In genomic region chr11:35714882-35715612, GRCh38 we compare ENCODE assay signal across 1 cellular context.
A peak's percentile ranks its signal among the peaks of the same experiment; 100 is the strongest.
TF ChIP-seq lines count a peak whose summit lies in the region.

No MANE protein-coding gene starts in this region.

TF ChIP-seq in GM12878, 131 proteins besides CTCF, POLR2A, EP300 and RAD21 (continued from another document and continues in another):
- no peak for TF ChIP-seq CEBPZ (IDR thresholded peaks at IDR 0.05; ENCODE audit: low read depth, low read length)
- TF ChIP-seq HDAC2 (IDR thresholded peaks at IDR 0.05): no peak
- TF ChIP-seq, protein P1, sequence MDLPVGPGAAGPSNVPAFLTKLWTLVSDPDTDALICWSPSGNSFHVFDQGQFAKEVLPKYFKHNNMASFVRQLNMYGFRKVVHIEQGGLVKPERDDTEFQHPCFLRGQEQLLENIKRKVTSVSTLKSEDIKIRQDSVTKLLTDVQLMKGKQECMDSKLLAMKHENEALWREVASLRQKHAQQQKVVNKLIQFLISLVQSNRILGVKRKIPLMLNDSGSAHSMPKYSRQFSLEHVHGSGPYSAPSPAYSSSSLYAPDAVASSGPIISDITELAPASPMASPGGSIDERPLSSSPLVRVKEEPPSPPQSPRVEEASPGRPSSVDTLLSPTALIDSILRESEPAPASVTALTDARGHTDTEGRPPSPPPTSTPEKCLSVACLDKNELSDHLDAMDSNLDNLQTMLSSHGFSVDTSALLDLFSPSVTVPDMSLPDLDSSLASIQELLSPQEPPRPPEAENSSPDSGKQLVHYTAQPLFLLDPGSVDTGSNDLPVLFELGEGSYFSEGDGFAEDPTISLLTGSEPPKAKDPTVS (IDR thresholded peaks at IDR 0.05; ENCODE audit: low read depth, low read length): no peak
- TF ChIP-seq TBL1XR1 (IDR thresholded peaks at IDR 0.05; ENCODE audit: low read depth, low read length): no peak
- TF ChIP-seq, protein P2, sequence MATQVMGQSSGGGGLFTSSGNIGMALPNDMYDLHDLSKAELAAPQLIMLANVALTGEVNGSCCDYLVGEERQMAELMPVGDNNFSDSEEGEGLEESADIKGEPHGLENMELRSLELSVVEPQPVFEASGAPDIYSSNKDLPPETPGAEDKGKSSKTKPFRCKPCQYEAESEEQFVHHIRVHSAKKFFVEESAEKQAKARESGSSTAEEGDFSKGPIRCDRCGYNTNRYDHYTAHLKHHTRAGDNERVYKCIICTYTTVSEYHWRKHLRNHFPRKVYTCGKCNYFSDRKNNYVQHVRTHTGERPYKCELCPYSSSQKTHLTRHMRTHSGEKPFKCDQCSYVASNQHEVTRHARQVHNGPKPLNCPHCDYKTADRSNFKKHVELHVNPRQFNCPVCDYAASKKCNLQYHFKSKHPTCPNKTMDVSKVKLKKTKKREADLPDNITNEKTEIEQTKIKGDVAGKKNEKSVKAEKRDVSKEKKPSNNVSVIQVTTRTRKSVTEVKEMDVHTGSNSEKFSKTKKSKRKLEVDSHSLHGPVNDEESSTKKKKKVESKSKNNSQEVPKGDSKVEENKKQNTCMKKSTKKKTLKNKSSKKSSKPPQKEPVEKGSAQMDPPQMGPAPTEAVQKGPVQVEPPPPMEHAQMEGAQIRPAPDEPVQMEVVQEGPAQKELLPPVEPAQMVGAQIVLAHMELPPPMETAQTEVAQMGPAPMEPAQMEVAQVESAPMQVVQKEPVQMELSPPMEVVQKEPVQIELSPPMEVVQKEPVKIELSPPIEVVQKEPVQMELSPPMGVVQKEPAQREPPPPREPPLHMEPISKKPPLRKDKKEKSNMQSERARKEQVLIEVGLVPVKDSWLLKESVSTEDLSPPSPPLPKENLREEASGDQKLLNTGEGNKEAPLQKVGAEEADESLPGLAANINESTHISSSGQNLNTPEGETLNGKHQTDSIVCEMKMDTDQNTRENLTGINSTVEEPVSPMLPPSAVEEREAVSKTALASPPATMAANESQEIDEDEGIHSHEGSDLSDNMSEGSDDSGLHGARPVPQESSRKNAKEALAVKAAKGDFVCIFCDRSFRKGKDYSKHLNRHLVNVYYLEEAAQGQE (IDR thresholded peaks at IDR 0.05; ENCODE audit: low read depth, low read length): no peak
- no peak for TF ChIP-seq HCFC1 (IDR thresholded peaks at IDR 0.05; ENCODE audit: low read length)
- no peak for TF ChIP-seq ZNF592 (IDR thresholded peaks at IDR 0.05)
- no peak for TF ChIP-seq SREBF1 (IDR thresholded peaks at IDR 0.05; ENCODE audit: low read length)
- peak; percentile 58 for TF ChIP-seq ATF2 (IDR thresholded peaks at IDR 0.05; ENCODE audit: low read length)
- TF ChIP-seq KAT2A (conservative IDR thresholded peaks at IDR 0.05; ENCODE audit: control insufficient read depth, low read depth, low read length): no peak
- TF ChIP-seq EED (IDR thresholded peaks at IDR 0.05; ENCODE audit: low read depth): no peak
- TF ChIP-seq BCL11A (IDR thresholded peaks at IDR 0.05; ENCODE audit: low read depth, low read length): 0 out of 2 replicates have a peak, but pooled peaks have one; percentile 2
- TF ChIP-seq ZNF622 (IDR thresholded peaks at IDR 0.05): no peak
- peak in 1 of 2 experiments; percentile 41; a peak in 2 of 4 replicates for TF ChIP-seq IKZF2 (IDR thresholded peaks at IDR 0.05)
- no peak for TF ChIP-seq MYB (IDR thresholded peaks at IDR 0.05; ENCODE audit: borderline replicate concordance, low read depth, low read length)
- no peak for TF ChIP-seq MXI1 (IDR thresholded peaks at IDR 0.05; ENCODE audit: low read depth, low read length)
- TF ChIP-seq, protein P3, sequence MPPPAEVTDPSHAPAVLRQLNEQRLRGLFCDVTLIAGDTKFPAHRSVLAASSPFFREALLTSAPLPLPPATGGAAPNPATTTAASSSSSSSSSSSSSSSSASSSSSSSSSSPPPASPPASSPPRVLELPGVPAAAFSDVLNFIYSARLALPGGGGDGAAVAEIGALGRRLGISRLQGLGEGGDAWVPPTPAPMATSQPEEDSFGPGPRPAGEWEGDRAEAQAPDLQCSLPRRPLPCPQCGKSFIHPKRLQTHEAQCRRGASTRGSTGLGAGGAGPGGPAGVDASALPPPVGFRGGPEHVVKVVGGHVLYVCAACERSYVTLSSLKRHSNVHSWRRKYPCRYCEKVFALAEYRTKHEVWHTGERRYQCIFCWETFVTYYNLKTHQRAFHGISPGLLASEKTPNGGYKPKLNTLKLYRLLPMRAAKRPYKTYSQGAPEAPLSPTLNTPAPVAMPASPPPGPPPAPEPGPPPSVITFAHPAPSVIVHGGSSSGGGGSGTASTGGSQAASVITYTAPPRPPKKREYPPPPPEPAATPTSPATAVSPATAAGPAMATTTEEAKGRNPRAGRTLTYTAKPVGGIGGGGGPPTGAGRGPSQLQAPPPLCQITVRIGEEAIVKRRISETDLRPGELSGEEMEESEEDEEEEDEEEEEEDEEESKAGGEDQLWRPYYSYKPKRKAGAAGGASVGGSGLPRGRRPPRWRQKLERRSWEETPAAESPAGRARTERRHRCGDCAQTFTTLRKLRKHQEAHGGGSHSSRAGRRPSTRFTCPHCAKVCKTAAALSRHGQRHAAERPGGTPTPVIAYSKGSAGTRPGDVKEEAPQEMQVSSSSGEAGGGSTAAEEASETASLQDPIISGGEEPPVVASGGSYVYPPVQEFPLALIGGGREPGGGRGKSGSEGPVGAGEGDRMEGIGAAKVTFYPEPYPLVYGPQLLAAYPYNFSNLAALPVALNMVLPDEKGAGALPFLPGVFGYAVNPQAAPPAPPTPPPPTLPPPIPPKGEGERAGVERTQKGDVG (CRISPR knock-in tag; IDR thresholded peaks at IDR 0.05): no peak
- TF ChIP-seq ESRRA (IDR thresholded peaks at IDR 0.05; ENCODE audit: low read length): no peak
- peak; percentile 89 for TF ChIP-seq BMI1 (IDR thresholded peaks at IDR 0.05; ENCODE audit: borderline replicate concordance)
- TF ChIP-seq SRF (IDR thresholded peaks at IDR 0.05; ENCODE audit: low read depth in 2 of 2, low read length in 2 of 2): no peak
- TF ChIP-seq MEF2A (IDR thresholded peaks at IDR 0.05; ENCODE audit: insufficient read depth, low read depth, low read length): 0 out of 2 replicates have a peak, but pooled peaks have one; percentile 52
- TF ChIP-seq ASH2L (IDR thresholded peaks at IDR 0.05; ENCODE audit: borderline replicate concordance, low read depth): no peak
- no peak for TF ChIP-seq GABPA (IDR thresholded peaks at IDR 0.05; ENCODE audit: low read depth)
- TF ChIP-seq SMAD5 (IDR thresholded peaks at IDR 0.05; ENCODE audit: low read depth): no peak
- no peak for TF ChIP-seq ZNF217 (IDR thresholded peaks at IDR 0.05)
- peak; percentile 43; the same call in 1 of the 2 replicates for TF ChIP-seq JUND (IDR thresholded peaks at IDR 0.05; ENCODE audit: low read depth, low read length)
- peak; percentile 25; the same call in 1 of the 2 replicates for TF ChIP-seq NBN (IDR thresholded peaks at IDR 0.05)
- TF ChIP-seq SMAD1 (IDR thresholded peaks at IDR 0.05; ENCODE audit: low read depth, partially characterized antibody): no peak
- TF ChIP-seq, protein P4, sequence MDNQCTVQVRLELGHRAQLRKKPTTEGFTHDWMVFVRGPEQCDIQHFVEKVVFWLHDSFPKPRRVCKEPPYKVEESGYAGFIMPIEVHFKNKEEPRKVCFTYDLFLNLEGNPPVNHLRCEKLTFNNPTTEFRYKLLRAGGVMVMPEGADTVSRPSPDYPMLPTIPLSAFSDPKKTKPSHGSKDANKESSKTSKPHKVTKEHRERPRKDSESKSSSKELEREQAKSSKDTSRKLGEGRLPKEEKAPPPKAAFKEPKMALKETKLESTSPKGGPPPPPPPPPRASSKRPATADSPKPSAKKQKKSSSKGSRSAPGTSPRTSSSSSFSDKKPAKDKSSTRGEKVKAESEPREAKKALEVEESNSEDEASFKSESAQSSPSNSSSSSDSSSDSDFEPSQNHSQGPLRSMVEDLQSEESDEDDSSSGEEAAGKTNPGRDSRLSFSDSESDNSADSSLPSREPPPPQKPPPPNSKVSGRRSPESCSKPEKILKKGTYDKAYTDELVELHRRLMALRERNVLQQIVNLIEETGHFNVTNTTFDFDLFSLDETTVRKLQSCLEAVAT (IDR thresholded peaks at IDR 0.05): no peak
- TF ChIP-seq, protein P5, sequence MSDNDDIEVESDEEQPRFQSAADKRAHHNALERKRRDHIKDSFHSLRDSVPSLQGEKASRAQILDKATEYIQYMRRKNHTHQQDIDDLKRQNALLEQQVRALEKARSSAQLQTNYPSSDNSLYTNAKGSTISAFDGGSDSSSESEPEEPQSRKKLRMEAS (IDR thresholded peaks at IDR 0.05; ENCODE audit: low read depth, low read length): no peak
- TF ChIP-seq, protein P6, sequence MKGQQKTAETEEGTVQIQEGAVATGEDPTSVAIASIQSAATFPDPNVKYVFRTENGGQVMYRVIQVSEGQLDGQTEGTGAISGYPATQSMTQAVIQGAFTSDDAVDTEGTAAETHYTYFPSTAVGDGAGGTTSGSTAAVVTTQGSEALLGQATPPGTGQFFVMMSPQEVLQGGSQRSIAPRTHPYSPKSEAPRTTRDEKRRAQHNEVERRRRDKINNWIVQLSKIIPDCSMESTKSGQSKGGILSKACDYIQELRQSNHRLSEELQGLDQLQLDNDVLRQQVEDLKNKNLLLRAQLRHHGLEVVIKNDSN (IDR thresholded peaks at IDR 0.05; ENCODE audit: borderline replicate concordance, extremely low read length, insufficient read depth, low read depth, low read length): no peak
- TF ChIP-seq, protein P7, sequence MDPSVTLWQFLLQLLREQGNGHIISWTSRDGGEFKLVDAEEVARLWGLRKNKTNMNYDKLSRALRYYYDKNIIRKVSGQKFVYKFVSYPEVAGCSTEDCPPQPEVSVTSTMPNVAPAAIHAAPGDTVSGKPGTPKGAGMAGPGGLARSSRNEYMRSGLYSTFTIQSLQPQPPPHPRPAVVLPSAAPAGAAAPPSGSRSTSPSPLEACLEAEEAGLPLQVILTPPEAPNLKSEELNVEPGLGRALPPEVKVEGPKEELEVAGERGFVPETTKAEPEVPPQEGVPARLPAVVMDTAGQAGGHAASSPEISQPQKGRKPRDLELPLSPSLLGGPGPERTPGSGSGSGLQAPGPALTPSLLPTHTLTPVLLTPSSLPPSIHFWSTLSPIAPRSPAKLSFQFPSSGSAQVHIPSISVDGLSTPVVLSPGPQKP (IDR thresholded peaks at IDR 0.05; ENCODE audit: low read depth, low read length): no peak
- peak; percentile 48 for TF ChIP-seq IKZF1 (conservative IDR thresholded peaks at IDR 0.05)
- TF ChIP-seq SUZ12 (IDR thresholded peaks at IDR 0.05; ENCODE audit: unreplicated experiment): no peak
- no peak for TF ChIP-seq CHD2 (IDR thresholded peaks at IDR 0.05; ENCODE audit: borderline replicate concordance, low read depth, low read length)
- TF ChIP-seq CBFB (IDR thresholded peaks at IDR 0.05; ENCODE audit: low read depth): no peak
- no peak for TF ChIP-seq ATF3 (IDR thresholded peaks at IDR 0.05; ENCODE audit: borderline replicate concordance, extremely low read depth, low read depth, low read length)
